In genomic region chr1:29800120-29800519, GRCh38 we compare ENCODE assay signal across 1 cellular context.
TF ChIP-seq lines count a peak whose summit lies in the region.

No MANE protein-coding gene starts in this region.

TF ChIP-seq in K562, 482 proteins besides CTCF, POLR2A, EP300 and RAD21 (continued from another document):
- TF ChIP-seq ZBTB9 (CRISPR knock-in tag; IDR thresholded peaks at IDR 0.05), result 0 out of 2 replicates have a peak, but pooled peaks have one; percentile 26
- peak; percentile 80 for TF ChIP-seq ESRRA (IDR thresholded peaks at IDR 0.05; ENCODE audit: borderline replicate concordance, low read depth)
- TF ChIP-seq TEAD4 (IDR thresholded peaks at IDR 0.05; ENCODE audit: low read length), result no peak
- TF ChIP-seq TEAD4 (CRISPR knock-in tag; IDR thresholded peaks at IDR 0.05; ENCODE audit: borderline replicate concordance), result no peak
- no peak for TF ChIP-seq JUN (IDR thresholded peaks at IDR 0.05; ENCODE audit: borderline replicate concordance, low read depth, low read length)
- TF ChIP-seq JUN (CRISPR knock-in tag; IDR thresholded peaks at IDR 0.05; ENCODE audit: borderline replicate concordance), result no peak
